In genomic region chr22:19760652-19761002, GRCh38 we compare ENCODE assay signal across 9 cellular contexts. TPM values are rescaled to one million over a fixed set of nuclear protein-coding genes. Genes with fewer than 3 reads are reported as not detected.
DNase-seq lines count a peak whose midpoint lies in the region; ATAC-seq and TF ChIP-seq lines count a peak whose summit lies in the region.
"Had no signal": no experiment of that assay in that cellular context is flagged by ENCODE, and none has a peak within 500 bp of the region (broad histone marks: within the 10 kb centered on the region; RNA-seq: fewer than 3 reads in every experiment).

TSS of gene TBX1 (plus strand) at chr22:19760778. CDS start at chr22:19760844, 66 bp downstream.

- ATAC-seq in stimulated activated naive CD8-positive, alpha-beta T cell treated with anti-CD3 and anti-CD28 coated beads, Interleukin-15, amount 100 ng/mL, for 72 hours, result no peak
- no peak for ATAC-seq in GM21447 (IDR thresholded peaks at IDR 0.05; ENCODE audit: unreplicated experiment)

- peaks cover 68% of the 10 kb centered on the region for H3K27me3 Mint-ChIP-seq in T-helper 2 cell treated with Interferon-gamma antibody and Interleukin-4, amounts not matched to agents 5 μg/mL and 100 μg/mL, for 36 hours (ENCODE audit: low read depth)
- peaks cover 38% of the 10 kb centered on the region for H3K27me3 Mint-ChIP-seq in glutamatergic neuron (ENCODE audit: unreplicated experiment)
- H3K27me3 Mint-ChIP-seq in stimulated activated naive CD8-positive, alpha-beta T cell treated with anti-CD3 and anti-CD28 coated beads, Interleukin-15, amount 100 ng/mL, for 72 hours, result peaks cover 95% of the 10 kb centered on the region

- peak within 1 kb of the TSS; percentile 89 for H3K9ac ChIP-seq in SK-N-MC (ENCODE audit: insufficient read length)

- H3K36me3 Mint-ChIP-seq in T-helper 2 cell treated with Interferon-gamma antibody and Interleukin-4, amounts not matched to agents 5 μg/mL and 100 μg/mL, for 36 hours (ENCODE audit: low read depth), result peaks cover 2% of the 10 kb centered on the region
- H3K36me3 Mint-ChIP-seq in glutamatergic neuron (ENCODE audit: unreplicated experiment), result peaks cover 6% of the 10 kb centered on the region

- H3K27ac Mint-ChIP-seq in T-helper 2 cell treated with Interferon-gamma antibody and Interleukin-4, amounts not matched to agents 5 μg/mL and 100 μg/mL, for 36 hours, result peak within 1 kb of the TSS; percentile 53
- peak within 1 kb of the TSS; percentile 26 for H3K27ac Mint-ChIP-seq in glutamatergic neuron (ENCODE audit: unreplicated experiment)
- peak within 1 kb of the TSS in 1 of 2 donors; percentile 93 for H3K27ac Mint-ChIP-seq in stimulated activated naive CD8-positive, alpha-beta T cell treated with anti-CD3 and anti-CD28 coated beads, Interleukin-15, amount 100 ng/mL, for 72 hours

- H3K9me3 Mint-ChIP-seq in T-helper 2 cell treated with Interferon-gamma antibody and Interleukin-4, amounts not matched to agents 5 μg/mL and 100 μg/mL, for 36 hours, result no peaks in the 10 kb centered on the region
- peaks cover 9% of the 10 kb centered on the region for H3K9me3 Mint-ChIP-seq in glutamatergic neuron (ENCODE audit: unreplicated experiment)
- H3K9me3 Mint-ChIP-seq in stimulated activated naive CD8-positive, alpha-beta T cell treated with anti-CD3 and anti-CD28 coated beads, Interleukin-15, amount 100 ng/mL, for 72 hours, result no peaks in the 10 kb centered on the region

- no peaks in the 10 kb centered on the region for H3K9me3 ChIP-seq in SK-N-MC (ENCODE audit: low read depth, low read length)

- DNase-seq in T-helper 2 cell treated with Interferon-gamma antibody and Interleukin-4, amounts not matched to agents 5 μg/mL and 100 μg/mL, for 36 hours (ENCODE audit: low spot score), result no peak
- no peak for DNase-seq in T-helper 2 cell
- no peak for DNase-seq in SK-N-MC (ENCODE audit: low read depth, low spot score)
- DNase-seq in glutamatergic neuron, result no peak
- DNase-seq in stimulated activated naive CD8-positive, alpha-beta T cell treated with anti-CD3 and anti-CD28 coated beads, Interleukin-15, amount 100 ng/mL, for 72 hours, result no peak
- DNase-seq in NK-92 (lab: John Stamatoyannopoulos, UW; ENCODE audit: unreplicated experiment), result no peak
- no peak for DNase-seq in UCSD-AML1 (lab: John Stamatoyannopoulos, UW; ENCODE audit: unreplicated experiment)
- DNase-seq: NCI-H510A treated with DMSO at 0.1 percent for 48 hours had no signal

- peak within 1 kb of the TSS; percentile 79 for H3K4me3 Mint-ChIP-seq in T-helper 2 cell treated with Interferon-gamma antibody and Interleukin-4, amounts not matched to agents 5 μg/mL and 100 μg/mL, for 36 hours
- H3K4me3 Mint-ChIP-seq in glutamatergic neuron (ENCODE audit: unreplicated experiment), result peak within 1 kb of the TSS; percentile 90
- H3K4me3 Mint-ChIP-seq in stimulated activated naive CD8-positive, alpha-beta T cell treated with anti-CD3 and anti-CD28 coated beads, Interleukin-15, amount 100 ng/mL, for 72 hours, result peak within 1 kb of the TSS; percentile 75 to 96

- no peak for TF ChIP-seq CTCF in glutamatergic neuron (IDR thresholded peaks at IDR 0.05; ENCODE audit: partially characterized antibody, unreplicated experiment)

- H3K4me1 Mint-ChIP-seq in T-helper 2 cell treated with Interferon-gamma antibody and Interleukin-4, amounts not matched to agents 5 μg/mL and 100 μg/mL, for 36 hours (ENCODE audit: low read depth), result peaks cover 21% of the 10 kb centered on the region
- peaks cover 11% of the 10 kb centered on the region for H3K4me1 Mint-ChIP-seq in glutamatergic neuron (ENCODE audit: low read depth, unreplicated experiment)
- peaks cover 45% of the 10 kb centered on the region for H3K4me1 Mint-ChIP-seq in stimulated activated naive CD8-positive, alpha-beta T cell treated with anti-CD3 and anti-CD28 coated beads, Interleukin-15, amount 100 ng/mL, for 72 hours

- peak within 1 kb of the TSS; percentile 86 for H3K4me3 ChIP-seq in SK-N-MC

- peaks cover 20% of the 10 kb centered on the region; the same call in 1 of the 2 replicates for H3K36me3 ChIP-seq in SK-N-MC (ENCODE audit: insufficient read depth, low read length)

- peak within 1 kb of the TSS; percentile 89 for H3K27ac ChIP-seq in SK-N-MC

RNA-seq across cellular contexts. Expression of gene TBX1, which starts in this region (rescaled TPM):
- 2.4 TPM for total RNA-seq in glutamatergic neuron (ENCODE audit: unreplicated experiment)
